In the genomic region with DNA sequence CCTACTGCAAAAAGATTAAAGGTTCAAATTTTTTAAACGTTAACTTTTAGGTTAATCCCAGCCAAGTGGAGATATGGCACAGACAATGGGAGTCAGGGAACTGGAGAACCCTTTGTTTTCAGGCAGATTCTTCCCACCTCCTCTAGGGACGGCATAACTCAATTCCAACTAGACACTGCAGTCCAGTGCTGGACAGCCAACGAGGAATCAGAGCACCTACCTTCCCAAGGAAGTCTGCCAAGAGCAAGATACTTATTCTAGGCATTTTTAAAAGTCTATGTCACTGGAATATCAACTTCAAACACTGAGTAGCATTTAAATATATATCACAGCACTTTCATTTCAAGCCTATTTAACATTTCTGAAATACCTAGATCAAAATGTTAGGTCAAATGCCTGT, we compare ENCODE assay signal across 25 cellular contexts. TPM values are rescaled to one million over a fixed set of nuclear protein-coding genes. Genes with fewer than 3 reads are reported as not detected.
DNase-seq lines count a peak whose midpoint lies in the region; ATAC-seq, FAIRE-seq and TF ChIP-seq lines count a peak whose summit lies in the region.
"Had no signal": no experiment of that assay in that cellular context is flagged by ENCODE, and none has a peak within 500 bp of the region (broad histone marks: within the 10 kb centered on the region; RNA-seq: fewer than 3 reads in every experiment).

No MANE protein-coding gene starts in this region.

- H3K9ac ChIP-seq in H1 (replicated peaks in 1 of 4; ENCODE audit: extremely low read depth in 1 of 4, low read depth in 3 of 4, low read length in 3 of 4) (no peak overlapping the region), neural progenitor cell (no peak overlapping the region)
- H3K9ac ChIP-seq: parathyroid adenoma had no signal

- WGBS in H1 (ENCODE audit: extremely low coverage in 1 of 2, insufficient coverage in 1 of 2, insufficient read length in 1 of 2, insufficient replicate concordance in 2 of 2, low coverage in 1 of 2, low lambda C conversion rate in 2 of 2, missing lambda C conversion rate in 1 of 2), 2 experiments: 85% methylated on average over 3 of the region's 3 CpGs; no CpG with 5 or more reads in 1 of the 2 experiments

- H4K20me1 ChIP-seq in H1 (replicated peaks in 1 of 2; ENCODE audit: control insufficient read depth in 1 of 2, insufficient read depth in 2 of 2, low read length in 2 of 2) (peaks cover 3 to 7% of the 10 kb centered on the region in 2 experiments), neural progenitor cell (ENCODE audit: low read depth) (peaks cover 56% of the 10 kb centered on the region)

- no peaks in the 10 kb centered on the region for H3F3A ChIP-seq in neural progenitor cell (ENCODE audit: low read depth)

- H3K79me2 ChIP-seq in H1 (ENCODE audit: control insufficient read depth in 1 of 2, insufficient read depth in 2 of 2, low read length in 2 of 2) (no peaks in the 10 kb centered on the region), neural progenitor cell (ENCODE audit: low read depth) (peaks cover 97% of the 10 kb centered on the region)
- H3K79me2 ChIP-seq: parathyroid adenoma had no signal

- H3K79me1 ChIP-seq in H1 (ENCODE audit: low read depth, low read length): peaks cover 4% of the 10 kb centered on the region; the same call in 1 of the 2 replicates

- TF ChIP-seq CTCF in H1 (IDR thresholded peaks at IDR 0.05; ENCODE audit: control extremely low read depth in 1 of 3, insufficient read depth in 1 of 3, low read depth in 1 of 3, low read length in 3 of 3) (no peak), neural progenitor cell (IDR thresholded peaks at IDR 0.05) (no peak), GM10266 (IDR thresholded peaks at IDR 0.05; ENCODE audit: control insufficient read depth, insufficient read depth, low read depth, missing control alignments) (no peak)

- H3K4me3 ChIP-seq in H1 (ENCODE audit: extremely low read depth in 1 of 4, insufficient read depth in 2 of 4, low read depth in 3 of 4, low read length in 4 of 4) (no peak overlapping the region), neural progenitor cell (no peak overlapping the region)
- H3K4me3 ChIP-seq: cardiac muscle cell, GM12878, left ventricle myocardium inferior, vagina had no signal

- no peak overlapping the region for H2BK20ac ChIP-seq in H1 (ENCODE audit: low read length)

- no peak overlapping the region for H4K5ac ChIP-seq in H1 (ENCODE audit: insufficient read length, low read depth, low read length)

- peaks cover 3% of the 10 kb centered on the region; the same call in 1 of the 2 replicates for H3K23me2 ChIP-seq in H1 (ENCODE audit: low read depth, low read length)

- no peak for TF ChIP-seq RAD21 in H1 (IDR thresholded peaks at IDR 0.05 in 1 of 2, conservative IDR thresholded peaks at IDR 0.05 in 1 of 2; ENCODE audit: low read depth in 2 of 2, low read length in 2 of 2)

- POLR2A ChIA-PET in H1 (lab: Charles Lee; ENCODE audit: partially characterized antibody): no interaction called here

- no peak overlapping the region for H3K27ac ChIP-seq in H1 (ENCODE audit: low read depth, low read length)
- H3K27ac ChIP-seq in neural progenitor cell: no peak overlapping the region
- H3K27ac ChIP-seq: cardiac muscle cell, HL-60, left ventricle myocardium inferior, parathyroid adenoma, vagina had no signal

- CTCF ChIA-PET in H1 (lab: Charles Lee; ENCODE audit: partially characterized antibody): interaction anchor here (1.2 kb wide), 1 partner anchor 116 kb away, joined by 3 read pairs; no protein-coding TSS in a partner anchor

- H2BK12ac ChIP-seq in H1 (ENCODE audit: low read depth, low read length): no peak overlapping the region

- no peak overlapping the region for H2BK120ac ChIP-seq in H1 (replicated peaks; ENCODE audit: low read depth, low read length)

- no peak overlapping the region for H3K18ac ChIP-seq in H1 (ENCODE audit: extremely low read depth, low read length)

- H3K9me3 Mint-ChIP-seq in neural progenitor cell: no peaks in the 10 kb centered on the region
- H3K9me3 Mint-ChIP-seq: activated T-cell treated with anti-CD3 and anti-CD28 coated beads, Interleukin-2, amount 50 U/mL, for 4 hours; CD4-positive, alpha-beta T cell had no signal

- H3K27me3 Mint-ChIP-seq in neural progenitor cell (ENCODE audit: insufficient read depth, low read depth): no peaks in the 10 kb centered on the region

- H3K4me2 ChIP-seq in H1 (ENCODE audit: insufficient read depth in 1 of 2, low read depth in 2 of 2, low read length in 2 of 2) (no peak overlapping the region), neural progenitor cell (no peak overlapping the region)

- ATAC-seq in HG02588 (IDR thresholded peaks at IDR 0.05; ENCODE audit: unreplicated experiment) (no peak), HG03439 (IDR thresholded peaks at IDR 0.05; ENCODE audit: unreplicated experiment) (no peak)
- ATAC-seq: activated T-cell treated with anti-CD3 and anti-CD28 coated beads, Interleukin-2, amount 50 U/mL, for 4 hours; sciatic nerve had no signal

- no peaks in the 10 kb centered on the region for H3K4me1 Mint-ChIP-seq in neural progenitor cell
- H3K4me1 Mint-ChIP-seq: nephron progenitor cell had no signal

- no peak overlapping the region; the same call in 1 of the 2 replicates for H2BK5ac ChIP-seq in H1 (ENCODE audit: low read depth, low read length)

- H3K23ac ChIP-seq in H1 (ENCODE audit: insufficient read length): no peak overlapping the region

- no peak overlapping the region for H3K56ac ChIP-seq in H1 (replicated peaks; ENCODE audit: insufficient read length, low read depth, low read length)

- H3K4me3 Mint-ChIP-seq in neural progenitor cell: no peak overlapping the region
- H3K4me3 Mint-ChIP-seq: activated T-cell treated with anti-CD3 and anti-CD28 coated beads, Interleukin-2, amount 50 U/mL, for 4 hours; CD4-positive, alpha-beta T cell; nephron progenitor cell had no signal

- no peak overlapping the region for H3K4ac ChIP-seq in H1 (replicated peaks; ENCODE audit: insufficient read length, low read depth, low read length)

- H3K36me3 ChIP-seq in H1 (ENCODE audit: control insufficient read depth in 2 of 4, insufficient read depth in 4 of 4, low read length in 3 of 4) (no peaks in the 10 kb centered on the region), neural progenitor cell (no peaks in the 10 kb centered on the region)
- H3K36me3 ChIP-seq: cardiac muscle cell, left ventricle myocardium inferior, vagina had no signal

- no peak overlapping the region for H2BK15ac ChIP-seq in H1 (ENCODE audit: low read length)

- H3K14ac ChIP-seq in H1 (ENCODE audit: insufficient read length): no peak overlapping the region

- H3K36me3 Mint-ChIP-seq in neural progenitor cell: peaks cover 23% of the 10 kb centered on the region

- H3K9me3 ChIP-seq in H1 (ENCODE audit: insufficient read depth in 2 of 2, low read depth in 1 of 2, low read length in 1 of 2): no peaks in the 10 kb centered on the region
- H3K9me3 ChIP-seq in neural progenitor cell (ENCODE audit: low read depth): no peaks in the 10 kb centered on the region
- H3K9me3 ChIP-seq: left ventricle myocardium inferior, vagina had no signal

- TF ChIP-seq POLR2A in H1 (IDR thresholded peaks at IDR 0.05; ENCODE audit: control extremely low read depth in 1 of 2, low read depth in 2 of 2, low read length in 2 of 2): no peak

- FAIRE-seq in H1 (lab: Jason Lieb, UNC): peak; percentile 13
- FAIRE-seq: GM12878 had no signal

- peak; percentile 11 for DNase-seq in Daoy (ENCODE audit: low read depth)
- peak; percentile 35 for DNase-seq in NCI-H69 (lab: John Stamatoyannopoulos, UW)
- no peak for DNase-seq in H1 (ENCODE audit: low read depth in 1 of 2, low spot score in 2 of 2)
- peak; percentile 37 for DNase-seq in neural progenitor cell (ENCODE audit: low spot score)
- DNase-seq in activated gamma-delta T cell treated with Interleukin-2 at 50 U/mL for 16 hours: no peak
- no peak for DNase-seq in GM10266 (ENCODE audit: extremely low spot score)
- DNase-seq: activated CD4-positive, CD25-positive, alpha-beta regulatory T cell; activated naive CD4-positive, alpha-beta T cell treated with Interleukin-2 at 50 U/mL for 16 hours; activated T-cell treated with anti-CD3 and anti-CD28 coated beads, Interleukin-2, amount 50 U/mL, for 4 hours; amniotic stem cell; CD4-positive, alpha-beta T cell; dermis blood vessel endothelial cell; left ventricle myocardium inferior; NCI-H1436; NCI-H524; nephron progenitor cell; T-helper 9 cell had no signal

- peaks cover 2 to 16% (median 13%) of the 10 kb centered on the region in 4 experiments; a peak in 6 of 7 replicates for H3K4me1 ChIP-seq in H1 (replicated peaks in 1 of 4; ENCODE audit: control insufficient read depth in 3 of 4, insufficient read depth in 4 of 4, low read length in 3 of 4)
- peaks cover 23% of the 10 kb centered on the region for H3K4me1 ChIP-seq in neural progenitor cell
- H3K4me1 ChIP-seq: parathyroid adenoma had no signal

- no peak overlapping the region for H4K91ac ChIP-seq in H1 (replicated peaks; ENCODE audit: insufficient read length, low read length)

- H3K27me3 ChIP-seq in H1 (replicated peaks in 1 of 4; ENCODE audit: control insufficient read depth in 3 of 4, extremely low read depth in 1 of 4, insufficient read depth in 3 of 4, low read length in 3 of 4) (peaks cover 10 to 29% (median 25%) of the 10 kb centered on the region in 4 experiments), neural progenitor cell (peaks cover 21% of the 10 kb centered on the region)
- H3K27me3 ChIP-seq: cardiac muscle cell, vagina had no signal

- no peak overlapping the region for H2AK5ac ChIP-seq in H1 (ENCODE audit: low read depth, low read length)

- H3K27ac Mint-ChIP-seq in neural progenitor cell: no peak overlapping the region
- H3K27ac Mint-ChIP-seq: CD4-positive, alpha-beta T cell; nephron progenitor cell had no signal

- no peak for TF ChIP-seq EP300 in H1 (IDR thresholded peaks at IDR 0.05; ENCODE audit: borderline replicate concordance in 1 of 2, low read depth in 2 of 2, low read length in 2 of 2)

- H2AFZ ChIP-seq in H1 (ENCODE audit: low read length): no peak overlapping the region
- no peak overlapping the region for H2AFZ ChIP-seq in neural progenitor cell (replicated peaks)
- H2AFZ ChIP-seq: parathyroid adenoma had no signal

- no peak overlapping the region for H4K8ac ChIP-seq in H1 (ENCODE audit: extremely low read depth, insufficient read depth, low read length)

TF ChIP-seq in H1, 55 proteins besides CTCF, POLR2A, EP300 and RAD21 (continues in another document):
- TF ChIP-seq JUN (IDR thresholded peaks at IDR 0.05; ENCODE audit: low read depth, low read length) (no peak), TAF1 (IDR thresholded peaks at IDR 0.05; ENCODE audit: low read depth, low read length) (no peak)

RNA-seq across cellular contexts. Expression of gene CADM1, which starts 7.3 kb away (rescaled TPM):
- total RNA-seq in Daoy (2014; rRNA removed; shearing (Covaris generic)): 91.4 and 101 TPM in 2 replicates
- total RNA-seq in H1 (2021; fragmentation: NEBNext Ultra II Directional; extraction: Animal tissue kit (Norgen Biotek cat#: 25700)): 25.3 and 29.3 TPM in 2 replicates
- 8.3 and 9.6 TPM in 2 replicates for polyA plus RNA-seq in H1 (2011; rRNA removed)
- 12.8 TPM for polyA plus RNA-seq in H1 (2011; cell fraction: cytosol; rRNA removed)
- polyA plus RNA-seq in H1 (2011; cell fraction: nucleus; rRNA removed): 20.1 TPM
- polyA plus RNA-seq in H1 (2012, experiment 1 of 2): 14.8 to 19.0 TPM (median 15.7 TPM) in 4 replicates
- polyA plus RNA-seq in H1 (2012, experiment 2 of 2): 2.3 TPM
- polyA plus RNA-seq in H1 (2013, experiment 1 of 2): 31.9 TPM
- 32.4 TPM for polyA plus RNA-seq in H1 (2013, experiment 2 of 2)
- 35.1 and 35.8 TPM in 2 replicates for polyA minus RNA-seq in H1 (2011; rRNA and poly(A)+ RNA removed)
- 10.9 TPM for polyA minus RNA-seq in H1 (2011; cell fraction: cytosol; rRNA and poly(A)+ RNA removed)
- polyA minus RNA-seq in H1 (2011; cell fraction: nucleus; rRNA and poly(A)+ RNA removed): 46.8 TPM
- total RNA-seq in neural progenitor cell (ENCODE audit: low replicate concordance): 117 and 123 TPM in 2 replicates

Comparison
In these comparisons a context has a peak if more than half of its experiments do, and no peak if none do; other contexts are left out.
1. DNase-seq: peak in Daoy (single experiment), NCI-H69 (single experiment) and neural progenitor cell (single experiment); none in H1 (0 of 2), activated gamma-delta T cell treated with Interleukin-2 at 50 U/mL for 16 hours (single experiment) and GM10266 (single experiment).